ENCODE assay signal across 20 cellular contexts in genomic region chr6:135913785-135914184, GRCh38.
DNase-seq lines count a peak whose midpoint lies in the region; ATAC-seq and TF ChIP-seq lines count a peak whose summit lies in the region.
"Had no signal": no experiment of that assay in that cellular context is flagged by ENCODE, and none has a peak within 500 bp of the region (broad histone marks: within the 10 kb centered on the region; RNA-seq: fewer than 3 reads in every experiment).

No MANE protein-coding gene starts in this region.

- POLR2A ChIA-PET in activated CD4-positive, alpha-beta memory T cell treated with anti-CD3 and anti-CD28 coated beads for 36 hours (lab: Charles Lee) = interaction anchor here (1.5 kb wide), 1 partner anchor 8 kb away, joined by 4 read pairs; no protein-coding TSS in a partner anchor
- POLR2A ChIA-PET in activated CD4-positive, alpha-beta memory T cell treated with anti-CD3 and anti-CD28 coated beads, Interleukin-2, amount 10 ng/mL, durations not matched to agents 7 days and 5 days (lab: Charles Lee) = no interaction called here
- POLR2A ChIA-PET in IMR-90 (lab: Charles Lee; ENCODE audit: unreplicated experiment) = interaction anchor here (0.5 kb wide), 1 partner anchor 62 kb away, joined by 3 read pairs; no protein-coding TSS in a partner anchor

- BruUV-seq in IMR-90 (replicated peaks; lab: Mats Ljungman, UMichigan) = no TSS peak

- no peak overlapping the region for H3K18ac ChIP-seq in IMR-90 (ENCODE audit: low read depth, low read length)

- in situ Hi-C loops in IMR-90 (cut with MboI; ENCODE audit: low sequenced_read_pairs) = no loop called here

- H3K4me3 ChIP-seq in IMR-90 (ENCODE audit: insufficient read depth, low read depth, low read length) = no peak overlapping the region
- H3K4me3 ChIP-seq: GM12878 had no signal

- TF ChIP-seq RAD21 in IMR-90 (IDR thresholded peaks at IDR 0.05; ENCODE audit: low read length) = no peak

- no peak overlapping the region for H3K9ac ChIP-seq in IMR-90 (ENCODE audit: low read depth, low read length)

- H3K27me3 Mint-ChIP-seq in activated CD4-positive, alpha-beta memory T cell treated with anti-CD3 and anti-CD28 coated beads for 36 hours = no peaks in the 10 kb centered on the region
- peaks cover 1% of the 10 kb centered on the region for H3K27me3 Mint-ChIP-seq in activated CD4-positive, alpha-beta memory T cell treated with anti-CD3 and anti-CD28 coated beads, Interleukin-2, amount 10 ng/mL, durations not matched to agents 7 days and 5 days
- no peaks in the 10 kb centered on the region for H3K27me3 Mint-ChIP-seq in activated T-helper 17 cell treated with anti-CD3 and anti-CD28 coated beads, Interleukin-2, amount 50 U/mL, for 72 hours
- H3K27me3 Mint-ChIP-seq: CD4-positive, CD25-positive, alpha-beta regulatory T cell had no signal

- intact Hi-C loops in activated CD4-positive, alpha-beta memory T cell treated with anti-CD3 and anti-CD28 coated beads for 36 hours (cut with micrococcal nuclease) = no loop called here
- intact Hi-C loops in IMR-90 (cut with micrococcal nuclease) (no loop called here), cardiac septum (cut with DNase I) (no loop called here)

- peaks cover 5% of the 10 kb centered on the region; the same call in 1 of the 2 replicates for H3K9me1 ChIP-seq in IMR-90 (ENCODE audit: insufficient read depth, low read length)

- no peak overlapping the region for H3K4ac ChIP-seq in IMR-90 (ENCODE audit: low read depth, low read length)

- no peak overlapping the region for H3K4me2 ChIP-seq in IMR-90 (ENCODE audit: low read depth, low read length)

- no peak overlapping the region for H3K4me3 Mint-ChIP-seq in activated CD4-positive, alpha-beta memory T cell treated with anti-CD3 and anti-CD28 coated beads for 36 hours
- no peak overlapping the region for H3K4me3 Mint-ChIP-seq in activated CD4-positive, alpha-beta memory T cell treated with anti-CD3 and anti-CD28 coated beads, Interleukin-2, amount 10 ng/mL, durations not matched to agents 7 days and 5 days
- no peak overlapping the region for H3K4me3 Mint-ChIP-seq in activated T-helper 17 cell treated with anti-CD3 and anti-CD28 coated beads, Interleukin-2, amount 50 U/mL, for 72 hours
- no peak overlapping the region for H3K4me3 Mint-ChIP-seq in stimulated activated effector memory CD8-positive, alpha-beta T cell treated with anti-CD3 and anti-CD28 coated beads, Interleukin-12 subunit alpha, Interleukin-12 subunit beta, amount 100 ng/mL, for 72 hours
- H3K4me3 Mint-ChIP-seq: CD4-positive, CD25-positive, alpha-beta regulatory T cell; CD8-positive, alpha-beta memory T cell; H9 had no signal

- 0 out of 2 replicates have a peak overlapping the region, but pooled peaks have one; percentile 1 for H2AK5ac ChIP-seq in IMR-90 (ENCODE audit: low read depth, low read length)

- H3K36me3 ChIP-seq in IMR-90 (ENCODE audit: control insufficient read depth, insufficient read depth, low read length) = peaks cover 8% of the 10 kb centered on the region
- H3K36me3 ChIP-seq: BE2C had no signal

- no peak for ATAC-seq in IMR-90 (ENCODE audit: low read depth)
- peak; percentile 73 for ATAC-seq in activated T-helper 17 cell treated with anti-CD3 and anti-CD28 coated beads, Interleukin-2, amount 50 U/mL, for 72 hours (replicated peaks)
- ATAC-seq in stimulated activated effector memory CD8-positive, alpha-beta T cell treated with anti-CD3 and anti-CD28 coated beads, Interleukin-12 subunit alpha, Interleukin-12 subunit beta, amount 100 ng/mL, for 72 hours = peak; percentile 87
- ATAC-seq: GM12878, HepG2 had no signal

- no peak overlapping the region for H2AFZ ChIP-seq in IMR-90 (replicated peaks; ENCODE audit: low read length, poor library complexity)

- no peak for TF ChIP-seq POLR2A in IMR-90 (IDR thresholded peaks at IDR 0.05; ENCODE audit: low read depth, low read length)

- no peak overlapping the region for H2BK20ac ChIP-seq in IMR-90 (ENCODE audit: low read depth, low read length)

- no peak overlapping the region for H3K27ac ChIP-seq in IMR-90 (ENCODE audit: insufficient read depth, low read length)

- H3K56ac ChIP-seq in IMR-90 (ENCODE audit: extremely low read depth, insufficient read depth, low read length) = no peak overlapping the region

- dilution Hi-C loops in IMR-90 (cut with HindIII; ENCODE audit: low sequenced_read_pairs, unreplicated experiment) = no loop called here

- peak; percentile 19 for DNase-seq in activated CD4-positive, alpha-beta memory T cell treated with anti-CD3 and anti-CD28 coated beads for 36 hours
- DNase-seq in activated CD4-positive, alpha-beta memory T cell treated with anti-CD3 and anti-CD28 coated beads, Interleukin-2, amount 10 ng/mL, durations not matched to agents 7 days and 5 days = no peak
- DNase-seq in IMR-90 = no peak
- no peak for DNase-seq in stimulated activated effector memory CD8-positive, alpha-beta T cell treated with anti-CD3 and anti-CD28 coated beads, Interleukin-12 subunit alpha, Interleukin-12 subunit beta, amount 100 ng/mL, for 72 hours (ENCODE audit: low spot score in 2 of 2)
- no peak for DNase-seq in HuH-7.5 (ENCODE audit: low spot score)
- no peak for DNase-seq in cardiac septum (ENCODE audit: low spot score)
- DNase-seq: ACHN; BE2C; C1 segment of cervical spinal cord; CD4-positive, CD25-positive, alpha-beta regulatory T cell; CD8-positive, alpha-beta memory T cell; COR-L47; DMS 273 treated with DMSO at 0.1 percent for 48 hours; DMS53; DND-41; EL; H9 had no signal

- no peak overlapping the region for H3K14ac ChIP-seq in IMR-90 (replicated peaks; ENCODE audit: low read depth, low read length)

- H4K20me1 ChIP-seq in IMR-90 (ENCODE audit: insufficient read depth, low read length) = no peaks in the 10 kb centered on the region

- no peak overlapping the region for H2BK120ac ChIP-seq in IMR-90 (ENCODE audit: low read depth, low read length)

- no CpG with 5 or more reads among the region's 2 CpGs for WGBS in IMR-90 (ENCODE audit: extremely low coverage in 2 of 2, insufficient read length in 1 of 2), 2 experiments

- no peak overlapping the region for H3K23ac ChIP-seq in IMR-90 (ENCODE audit: low read depth, low read length)

- no peaks in the 10 kb centered on the region for H3K36me3 Mint-ChIP-seq in activated CD4-positive, alpha-beta memory T cell treated with anti-CD3 and anti-CD28 coated beads for 36 hours
- H3K36me3 Mint-ChIP-seq in activated CD4-positive, alpha-beta memory T cell treated with anti-CD3 and anti-CD28 coated beads, Interleukin-2, amount 10 ng/mL, durations not matched to agents 7 days and 5 days (ENCODE audit: low read depth) = no peaks in the 10 kb centered on the region
- H3K36me3 Mint-ChIP-seq in activated T-helper 17 cell treated with anti-CD3 and anti-CD28 coated beads, Interleukin-2, amount 50 U/mL, for 72 hours (ENCODE audit: low read depth) = no peaks in the 10 kb centered on the region
- H3K36me3 Mint-ChIP-seq in stimulated activated effector memory CD8-positive, alpha-beta T cell treated with anti-CD3 and anti-CD28 coated beads, Interleukin-12 subunit alpha, Interleukin-12 subunit beta, amount 100 ng/mL, for 72 hours = no peaks in the 10 kb centered on the region
- H3K36me3 Mint-ChIP-seq: CD4-positive, CD25-positive, alpha-beta regulatory T cell; CD8-positive, alpha-beta memory T cell had no signal

- peak overlapping the region; percentile 9; the same call in 1 of the 2 replicates for H4K5ac ChIP-seq in IMR-90 (ENCODE audit: low read depth, low read length)

- no peak overlapping the region for H2BK5ac ChIP-seq in IMR-90 (ENCODE audit: low read depth, low read length, poor library complexity, severe bottlenecking)

- H3K9me3 ChIP-seq in IMR-90 (ENCODE audit: control insufficient read depth, insufficient read depth, low read length) = no peaks in the 10 kb centered on the region
- H3K9me3 ChIP-seq: BE2C had no signal

- peaks cover 9% of the 10 kb centered on the region for H3K4me1 ChIP-seq in IMR-90 (ENCODE audit: control insufficient read depth, insufficient read depth, low read length)
- H3K4me1 ChIP-seq: BE2C had no signal

- H2BK15ac ChIP-seq in IMR-90 (ENCODE audit: low read depth, low read length) = no peak overlapping the region

- no peak overlapping the region for H3K27ac Mint-ChIP-seq in activated CD4-positive, alpha-beta memory T cell treated with anti-CD3 and anti-CD28 coated beads for 36 hours
- H3K27ac Mint-ChIP-seq in activated CD4-positive, alpha-beta memory T cell treated with anti-CD3 and anti-CD28 coated beads, Interleukin-2, amount 10 ng/mL, durations not matched to agents 7 days and 5 days = no peak overlapping the region
- H3K27ac Mint-ChIP-seq in activated T-helper 17 cell treated with anti-CD3 and anti-CD28 coated beads, Interleukin-2, amount 50 U/mL, for 72 hours = no peak overlapping the region
- H3K27ac Mint-ChIP-seq in stimulated activated effector memory CD8-positive, alpha-beta T cell treated with anti-CD3 and anti-CD28 coated beads, Interleukin-12 subunit alpha, Interleukin-12 subunit beta, amount 100 ng/mL, for 72 hours = no peak overlapping the region
- H3K27ac Mint-ChIP-seq: CD4-positive, CD25-positive, alpha-beta regulatory T cell; H9 had no signal

- no peak overlapping the region for H4K91ac ChIP-seq in IMR-90 (ENCODE audit: insufficient read depth, low read depth, low read length)

- H3K9me3 Mint-ChIP-seq in activated CD4-positive, alpha-beta memory T cell treated with anti-CD3 and anti-CD28 coated beads for 36 hours = no peaks in the 10 kb centered on the region
- no peaks in the 10 kb centered on the region for H3K9me3 Mint-ChIP-seq in activated CD4-positive, alpha-beta memory T cell treated with anti-CD3 and anti-CD28 coated beads, Interleukin-2, amount 10 ng/mL, durations not matched to agents 7 days and 5 days
- H3K9me3 Mint-ChIP-seq in activated T-helper 17 cell treated with anti-CD3 and anti-CD28 coated beads, Interleukin-2, amount 50 U/mL, for 72 hours = no peaks in the 10 kb centered on the region
- H3K9me3 Mint-ChIP-seq in stimulated activated effector memory CD8-positive, alpha-beta T cell treated with anti-CD3 and anti-CD28 coated beads, Interleukin-12 subunit alpha, Interleukin-12 subunit beta, amount 100 ng/mL, for 72 hours = no peaks in the 10 kb centered on the region
- H3K9me3 Mint-ChIP-seq: CD4-positive, CD25-positive, alpha-beta regulatory T cell; CD8-positive, alpha-beta memory T cell; H9 had no signal

- peak overlapping the region in 1 of 2 experiments; percentile 5; a peak in 1 of 4 replicates for H4K8ac ChIP-seq in IMR-90 (ENCODE audit: low read depth in 2 of 2, low read length in 2 of 2)

- CTCF ChIA-PET in activated CD4-positive, alpha-beta memory T cell treated with anti-CD3 and anti-CD28 coated beads for 36 hours (lab: Charles Lee) = interaction anchor here (1.7 kb wide), 1 partner anchor 378 kb away, joined by 6 read pairs; no protein-coding TSS in a partner anchor
- CTCF ChIA-PET in activated CD4-positive, alpha-beta memory T cell treated with anti-CD3 and anti-CD28 coated beads, Interleukin-2, amount 10 ng/mL, durations not matched to agents 7 days and 5 days (lab: Charles Lee) = interaction anchor here (3.7 kb wide), 1 partner anchor 378 kb away, joined by 17 read pairs; no protein-coding TSS in a partner anchor
- CTCF ChIA-PET in IMR-90 (lab: Yijun Ruan, JAX) = no interaction called here

- H3K27me3 ChIP-seq in IMR-90 (ENCODE audit: control insufficient read depth, insufficient read depth, low read length) = no peaks in the 10 kb centered on the region
- H3K27me3 ChIP-seq: BE2C had no signal

- no peak for TF ChIP-seq CTCF in IMR-90 (conservative IDR thresholded peaks at IDR 0.05; ENCODE audit: low read depth, low read length)

- peaks cover 23 to 29% of the 10 kb centered on the region in 2 experiments for H3K79me1 ChIP-seq in IMR-90 (ENCODE audit: low read depth in 1 of 2, low read length in 2 of 2)

- H3K4me1 Mint-ChIP-seq in activated CD4-positive, alpha-beta memory T cell treated with anti-CD3 and anti-CD28 coated beads for 36 hours (ENCODE audit: low read depth) = peaks cover 2% of the 10 kb centered on the region
- peaks cover 3% of the 10 kb centered on the region for H3K4me1 Mint-ChIP-seq in activated CD4-positive, alpha-beta memory T cell treated with anti-CD3 and anti-CD28 coated beads, Interleukin-2, amount 10 ng/mL, durations not matched to agents 7 days and 5 days
- no peaks in the 10 kb centered on the region for H3K4me1 Mint-ChIP-seq in activated T-helper 17 cell treated with anti-CD3 and anti-CD28 coated beads, Interleukin-2, amount 50 U/mL, for 72 hours
- H3K4me1 Mint-ChIP-seq in stimulated activated effector memory CD8-positive, alpha-beta T cell treated with anti-CD3 and anti-CD28 coated beads, Interleukin-12 subunit alpha, Interleukin-12 subunit beta, amount 100 ng/mL, for 72 hours = peaks cover 4% of the 10 kb centered on the region

- no peak overlapping the region for H2AK9ac ChIP-seq in IMR-90 (replicated peaks; ENCODE audit: low read depth, low read length, poor library complexity)
